In the genomic region with DNA sequence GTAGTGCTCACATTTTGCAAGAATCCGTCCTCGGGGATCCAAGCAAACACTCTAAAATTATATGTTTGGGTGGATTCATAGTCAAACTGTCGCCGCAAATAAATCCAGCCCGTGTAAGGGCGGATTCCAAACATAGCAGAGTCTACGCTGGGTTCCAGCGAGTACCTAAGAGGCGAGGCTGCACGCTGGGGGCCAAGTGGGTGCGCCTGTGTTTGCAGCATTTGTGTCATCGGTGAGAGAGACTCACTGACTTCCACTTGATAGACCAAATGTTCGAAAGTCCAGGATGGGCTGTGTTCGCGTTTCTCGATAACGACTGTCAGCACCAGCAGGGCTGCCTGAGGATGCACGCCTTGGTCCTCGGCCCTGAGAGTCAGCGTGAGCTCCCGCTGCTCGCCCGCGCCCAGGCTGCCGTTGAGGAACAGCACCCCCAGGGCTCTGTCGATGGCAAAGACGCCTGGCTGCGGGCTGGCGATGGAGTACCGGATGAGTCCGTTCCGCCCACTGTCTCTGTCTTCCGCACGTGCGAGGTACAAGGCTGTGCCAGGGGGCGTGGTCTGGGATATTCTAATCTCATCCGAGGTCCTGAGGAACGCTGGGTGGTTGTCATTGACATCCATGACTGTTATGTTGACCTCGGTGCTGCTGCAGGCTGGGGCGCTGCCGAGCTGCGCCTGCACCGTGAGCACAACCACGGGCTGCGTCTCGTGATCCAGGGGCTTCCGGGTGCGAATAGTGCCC, we compare ENCODE assay signal across 8 cellular contexts.
DNase-seq lines count a peak whose midpoint lies in the region; ATAC-seq and TF ChIP-seq lines count a peak whose summit lies in the region.

No MANE protein-coding gene starts in this region.

- no peaks in the 10 kb centered on the region for H3K9me2 ChIP-seq in neural cell (ENCODE audit: insufficient read depth, low read length)

- CTCF ChIA-PET in RWPE1 (lab: Yijun Ruan, JAX): no interaction called here

- no peaks in the 10 kb centered on the region for H4K20me1 ChIP-seq in neural cell (ENCODE audit: insufficient read depth)

- peak; percentile 9 to 49 for DNase-seq in activated CD4-positive, alpha-beta T cell treated with anti-CD3 and anti-CD28 coated beads, Interleukin-2, amount 50 U/mL, for 24 hours (ENCODE audit: low read depth in 1 of 2, low spot score in 1 of 2)
- DNase-seq in effector CD4-positive, alpha-beta T cell: peak; percentile 14
- DNase-seq in testis: peak; percentile 77
- DNase-seq in RWPE1 (ENCODE audit: low spot score): no peak

- peaks cover 9% of the 10 kb centered on the region for H3K4me1 ChIP-seq in ACC112 (ENCODE audit: control insufficient read depth, insufficient read depth, low read length, unreplicated experiment)
- peaks cover 9% of the 10 kb centered on the region for H3K4me1 ChIP-seq in testis

- WGBS in testis, 2 donors: 7 to 8% methylated on average over 11 to 45 of the region's 48 CpGs

- TF ChIP-seq EP300 in neural cell (conservative IDR thresholded peaks at IDR 0.05; ENCODE audit: poor library complexity, severe bottlenecking): no peak

- no peak for TF ChIP-seq POLR2A in testis (IDR thresholded peaks at IDR 0.05)

- intact Hi-C loops in testis (cut with DNase I; ENCODE audit: low total_unique reads): no loop called here

- TF ChIP-seq CTCF in neural cell (IDR thresholded peaks at IDR 0.05; ENCODE audit: poor library complexity, severe bottlenecking): peak; percentile 15
- no peak for TF ChIP-seq CTCF in testis (IDR thresholded peaks at IDR 0.05)
- no peak for TF ChIP-seq CTCF in RWPE1 (conservative IDR thresholded peaks at IDR 0.05; ENCODE audit: low read depth)

- no peak overlapping the region for H3K4me2 ChIP-seq in neural cell (ENCODE audit: low read length)

- H3K79me2 ChIP-seq in ACC112 (ENCODE audit: control insufficient read depth, insufficient read depth, low read length, unreplicated experiment) (no peaks in the 10 kb centered on the region), neural cell (replicated peaks; ENCODE audit: insufficient read depth, low read length) (no peaks in the 10 kb centered on the region)

- H3K4me3 ChIP-seq in ACC112 (ENCODE audit: low read depth, low read length): peak overlapping the region; percentile 46
- H3K4me3 ChIP-seq in neural cell (ENCODE audit: low read length): peak overlapping the region; percentile 53
- peak overlapping the region; percentile 40 to 57 for H3K4me3 ChIP-seq in testis

- H3K27ac ChIP-seq in ACC112 (ENCODE audit: low read depth, low read length) (no peak overlapping the region), neural cell (ENCODE audit: low read length) (no peak overlapping the region), testis (no peak overlapping the region), RWPE1 (no peak overlapping the region)

- H3K27me3 ChIP-seq in ACC112 (ENCODE audit: insufficient read depth, low read length) (peaks cover 43% of the 10 kb centered on the region), neural cell (ENCODE audit: insufficient read depth, low read depth, low read length) (no peaks in the 10 kb centered on the region), testis (no peaks in the 10 kb centered on the region)

- no peak overlapping the region for H3K9ac ChIP-seq in neural cell (ENCODE audit: low read length)

- H3K36me3 ChIP-seq in ACC112 (ENCODE audit: insufficient read depth, low read length) (no peaks in the 10 kb centered on the region), neural cell (ENCODE audit: insufficient read depth, low read length) (no peaks in the 10 kb centered on the region), testis (ENCODE audit: low read depth, missing control alignments) (no peaks in the 10 kb centered on the region)

- H2AFZ ChIP-seq in ACC112 (ENCODE audit: low read length, unreplicated experiment): no peak overlapping the region
- no peak overlapping the region for H2AFZ ChIP-seq in neural cell (ENCODE audit: low read depth, low read length)

- no peaks in the 10 kb centered on the region for H3F3A ChIP-seq in neural cell (ENCODE audit: insufficient read depth, low read length, poor library complexity, severe bottlenecking)

- H3K9me3 ChIP-seq in neural cell (ENCODE audit: low read length) (no peaks in the 10 kb centered on the region), testis (no peaks in the 10 kb centered on the region)

- POLR2A ChIA-PET in RWPE1 (lab: Yijun Ruan, JAX; ENCODE audit: low non-redundant PET): no interaction called here

- peak; percentile 86 for ATAC-seq in GM19438 (IDR thresholded peaks at IDR 0.05; ENCODE audit: low read depth, unreplicated experiment)
- peak; percentile 63 for ATAC-seq in HG03571 (IDR thresholded peaks at IDR 0.05; ENCODE audit: unreplicated experiment)

- no peak for TF ChIP-seq RAD21 in neural cell (conservative IDR thresholded peaks at IDR 0.05)

TF ChIP-seq in neural cell, 6 proteins besides CTCF, POLR2A, EP300 and RAD21:
- TF ChIP-seq MXI1 (conservative IDR thresholded peaks at IDR 0.05; ENCODE audit: poor library complexity, severe bottlenecking) (no peak), SMC3 (conservative IDR thresholded peaks at IDR 0.05; ENCODE audit: poor library complexity) (no peak), POLR2AphosphoS5 (IDR thresholded peaks at IDR 0.05) (no peak), EZH2 (IDR thresholded peaks at IDR 0.05; ENCODE audit: borderline replicate concordance, insufficient read depth, low read length, poor library complexity, severe bottlenecking) (no peak)
- TF ChIP-seq, protein P1, sequence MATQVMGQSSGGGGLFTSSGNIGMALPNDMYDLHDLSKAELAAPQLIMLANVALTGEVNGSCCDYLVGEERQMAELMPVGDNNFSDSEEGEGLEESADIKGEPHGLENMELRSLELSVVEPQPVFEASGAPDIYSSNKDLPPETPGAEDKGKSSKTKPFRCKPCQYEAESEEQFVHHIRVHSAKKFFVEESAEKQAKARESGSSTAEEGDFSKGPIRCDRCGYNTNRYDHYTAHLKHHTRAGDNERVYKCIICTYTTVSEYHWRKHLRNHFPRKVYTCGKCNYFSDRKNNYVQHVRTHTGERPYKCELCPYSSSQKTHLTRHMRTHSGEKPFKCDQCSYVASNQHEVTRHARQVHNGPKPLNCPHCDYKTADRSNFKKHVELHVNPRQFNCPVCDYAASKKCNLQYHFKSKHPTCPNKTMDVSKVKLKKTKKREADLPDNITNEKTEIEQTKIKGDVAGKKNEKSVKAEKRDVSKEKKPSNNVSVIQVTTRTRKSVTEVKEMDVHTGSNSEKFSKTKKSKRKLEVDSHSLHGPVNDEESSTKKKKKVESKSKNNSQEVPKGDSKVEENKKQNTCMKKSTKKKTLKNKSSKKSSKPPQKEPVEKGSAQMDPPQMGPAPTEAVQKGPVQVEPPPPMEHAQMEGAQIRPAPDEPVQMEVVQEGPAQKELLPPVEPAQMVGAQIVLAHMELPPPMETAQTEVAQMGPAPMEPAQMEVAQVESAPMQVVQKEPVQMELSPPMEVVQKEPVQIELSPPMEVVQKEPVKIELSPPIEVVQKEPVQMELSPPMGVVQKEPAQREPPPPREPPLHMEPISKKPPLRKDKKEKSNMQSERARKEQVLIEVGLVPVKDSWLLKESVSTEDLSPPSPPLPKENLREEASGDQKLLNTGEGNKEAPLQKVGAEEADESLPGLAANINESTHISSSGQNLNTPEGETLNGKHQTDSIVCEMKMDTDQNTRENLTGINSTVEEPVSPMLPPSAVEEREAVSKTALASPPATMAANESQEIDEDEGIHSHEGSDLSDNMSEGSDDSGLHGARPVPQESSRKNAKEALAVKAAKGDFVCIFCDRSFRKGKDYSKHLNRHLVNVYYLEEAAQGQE (IDR thresholded peaks at IDR 0.05; ENCODE audit: borderline replicate concordance): no peak
TF ChIP-seq in neural cell: peak in this region for 0.
